In genomic region chr11:4886186-4886585, GRCh38 we compare ENCODE assay signal across 6 cellular contexts. TPM values are rescaled to one million over a fixed set of nuclear protein-coding genes. Genes with fewer than 3 reads are reported as not detected.
"Had no signal": no experiment of that assay in that cellular context is flagged by ENCODE, and none has a peak within 500 bp of the region (broad histone marks: within the 10 kb centered on the region; RNA-seq: fewer than 3 reads in every experiment).

No MANE protein-coding gene starts in this region.

- ATAC-seq: HepG2, K562 had no signal

- DNase-seq: IMR-90, KBM-7, KG1 had no signal

- H3K4me3 ChIP-seq: K562 had no signal

RNA-seq across cellular contexts. Expression of gene OR51T1, which starts 4.5 kb away (rescaled TPM):
- total RNA-seq: HepG2, HT1080, IMR-90, K562 had no signal

RNA-seq across cellular contexts. Expression of gene OR51A7, which starts 17.4 kb away (rescaled TPM):
- total RNA-seq: HepG2, HT1080, IMR-90, K562 had no signal

RNA-seq across cellular contexts. Expression of gene OR51G2, which starts 33.0 kb away (rescaled TPM):
- total RNA-seq: HepG2, HT1080, IMR-90, K562 had no signal

RNA-seq across cellular contexts. Expression of gene OR51S1, which starts 37.2 kb away (rescaled TPM):
- total RNA-seq: HepG2, HT1080, IMR-90, K562 had no signal

RNA-seq across cellular contexts. Expression of gene OR51G1, which starts 38.0 kb away (rescaled TPM):
- total RNA-seq: HepG2, HT1080, IMR-90, K562 had no signal
